3 cellular contexts compared by ENCODE assay signal in genomic region chr7:81829511-81829910, GRCh38. TPM values are rescaled to one million over a fixed set of nuclear protein-coding genes. Genes with fewer than 3 reads are reported as not detected.
"Had no signal": no experiment of that assay in that cellular context is flagged by ENCODE, and none has a peak within 500 bp of the region (broad histone marks: within the 10 kb centered on the region; RNA-seq: fewer than 3 reads in every experiment).

No MANE protein-coding gene starts in this region.

RNA-seq across cellular contexts. Expression of gene HGF, which starts 59.7 kb away (rescaled TPM):
- total RNA-seq: kidney epithelial cell had no signal
- polyA plus RNA-seq: naive thymus-derived CD4-positive, alpha-beta T cell; neural cell had no signal
